ENCODE assay signal across 16 cellular contexts in the genomic region with DNA sequence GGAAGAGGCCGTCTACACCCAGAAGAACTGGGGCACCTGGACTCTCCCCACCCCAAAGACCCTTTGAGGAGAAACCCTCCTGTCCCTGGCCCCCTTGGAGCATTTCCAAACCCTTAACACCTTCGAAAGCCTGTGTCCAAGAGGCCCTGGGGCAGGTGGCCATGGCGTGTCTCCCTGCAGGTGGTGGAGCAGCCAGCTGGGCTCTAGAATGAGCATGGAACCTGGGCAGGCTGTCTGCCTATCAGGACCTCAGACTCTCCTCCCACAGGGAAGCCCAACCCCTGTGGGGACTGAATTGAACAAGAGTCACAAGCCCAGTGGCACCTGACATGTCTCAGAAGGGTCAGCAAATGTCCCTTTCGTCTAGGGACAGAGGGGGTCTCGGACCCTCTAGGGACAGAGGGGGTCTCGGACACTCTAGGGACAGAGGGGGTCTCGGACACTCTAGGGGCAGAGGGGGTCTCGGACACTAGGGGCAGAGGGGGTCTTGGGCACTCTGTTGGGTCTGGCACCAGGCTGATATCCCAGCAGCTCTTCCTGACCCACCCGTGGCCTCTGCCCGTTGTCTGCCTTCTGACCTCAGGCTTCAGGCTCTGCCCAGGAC. TPM values are rescaled to one million over a fixed set of nuclear protein-coding genes. Genes with fewer than 3 reads are reported as not detected.
DNase-seq lines count a peak whose midpoint lies in the region; ATAC-seq and TF ChIP-seq lines count a peak whose summit lies in the region.
"Had no signal": no experiment of that assay in that cellular context is flagged by ENCODE, and none has a peak within 500 bp of the region (broad histone marks: within the 10 kb centered on the region; RNA-seq: fewer than 3 reads in every experiment).

No MANE protein-coding gene starts in this region.

- H3K36me3 Mint-ChIP-seq in T-helper 17 cell (ENCODE audit: low read depth) (peaks cover 7% of the 10 kb centered on the region), nephron (ENCODE audit: low read depth) (peaks cover 16% of the 10 kb centered on the region)

- H3K4me2 ChIP-seq in BLaER1: peak overlapping the region; percentile 94

- H3K4me1 ChIP-seq in BLaER1 (peaks cover 93% of the 10 kb centered on the region), HEK293 (ENCODE audit: control insufficient read depth, insufficient read depth, low read length) (peaks cover 11% of the 10 kb centered on the region; the same call in 1 of the 2 replicates)

- H3K36me3 ChIP-seq in BLaER1 (peaks cover 25% of the 10 kb centered on the region), HEK293 (ENCODE audit: control insufficient read depth in 2 of 2, insufficient read depth in 1 of 2, low read length in 2 of 2) (peaks cover 0 to 27% of the 10 kb centered on the region in 2 experiments; a peak in 1 of 3 replicates)

- DNase-seq in T-helper 17 cell (no peak), EL (no peak), head of caudate nucleus (no peak), D341Med (ENCODE audit: low spot score) (no peak)
- DNase-seq in stimulated activated CD4-positive, alpha-beta T cell treated with anti-CD3 and anti-CD28 coated beads, Interleukin-15, amount 100 ng/mL, for 24 hours: no peak
- DNase-seq: activated naive CD4-positive, alpha-beta T cell treated with anti-CD3 and anti-CD28 coated beads, Interleukin-2, amount 10 ng/mL, durations not matched to agents 7 days and 5 days; effector CD4-positive, alpha-beta T cell; NCI-H1092; NCI-H446; PC-3; stimulated activated naive B cell treated with anti-CD40 and anti-IgM and Interleukin-4, amounts not matched to agents 10 μg/mL and 1 μg/mL and 100 μg/mL, for 72 hours; T-cell had no signal

- peaks cover 71% of the 10 kb centered on the region for H4K20me1 ChIP-seq in BLaER1

- no peak overlapping the region for H3K27ac ChIP-seq in BLaER1
- H3K27ac ChIP-seq in HEK293 (ENCODE audit: extremely low read depth, low read depth, low read length): no peak overlapping the region

- TF ChIP-seq CTCF in HEK293 (tag by site-specific recombination; IDR thresholded peaks at IDR 0.05) (no peak), nephron (IDR thresholded peaks at IDR 0.05; ENCODE audit: unreplicated experiment in 3 of 3) (no peak)

- ATAC-seq in T-helper 17 cell: no peak
- ATAC-seq: HCT116; PC-3; stimulated activated naive B cell treated with anti-CD40 and anti-IgM and Interleukin-4, amounts not matched to agents 10 μg/mL and 1 μg/mL and 100 μg/mL, for 72 hours; T-cell had no signal

- POLR2A ChIA-PET in HEK293 (lab: Yijun Ruan, JAX): interaction anchor here (1.3 to 4.2 kb wide), 3 partner anchors 9 to 34 kb away, joined by 6 to 32 read pairs (median 7); partner anchors contain the start of genes CBX4 and CBX8

- CTCF ChIA-PET in HEK293 (lab: Yijun Ruan, JAX): interaction anchor here (0.8 to 1.8 kb wide), 5 partner anchors 9 to 90 kb away, joined by 3 to 9 read pairs (median 3); partner anchors contain the start of gene CBX4

- H3K27ac Mint-ChIP-seq in T-helper 17 cell (peak overlapping the region; percentile 16), nephron (no peak overlapping the region)
- H3K27ac Mint-ChIP-seq: activated naive CD4-positive, alpha-beta T cell treated with anti-CD3 and anti-CD28 coated beads, Interleukin-2, amount 10 ng/mL, durations not matched to agents 7 days and 5 days; stimulated activated naive B cell treated with anti-CD40 and anti-IgM and Interleukin-4, amounts not matched to agents 10 μg/mL and 1 μg/mL and 100 μg/mL, for 72 hours; T-cell had no signal

- intact Hi-C loops in head of caudate nucleus (cut with DNase I): no loop called here

- H3K4me1 Mint-ChIP-seq in T-helper 17 cell (peaks cover 18% of the 10 kb centered on the region), nephron (peaks cover 50% of the 10 kb centered on the region)

- H3K4me3 ChIP-seq in BLaER1: no peak overlapping the region
- no peak overlapping the region for H3K4me3 ChIP-seq in HEK293 (ENCODE audit: low read depth, low read length)

- no peaks in the 10 kb centered on the region for H3K9me3 Mint-ChIP-seq in nephron
- H3K9me3 Mint-ChIP-seq: activated naive CD4-positive, alpha-beta T cell treated with anti-CD3 and anti-CD28 coated beads, Interleukin-2, amount 10 ng/mL, durations not matched to agents 7 days and 5 days; stimulated activated naive B cell treated with anti-CD40 and anti-IgM and Interleukin-4, amounts not matched to agents 10 μg/mL and 1 μg/mL and 100 μg/mL, for 72 hours; T-cell had no signal

- H3K9me3 ChIP-seq in BLaER1: no peaks in the 10 kb centered on the region
- H3K9me3 ChIP-seq in HEK293 (ENCODE audit: control insufficient read depth, insufficient read depth, low read depth, low read length): no peaks in the 10 kb centered on the region
- H3K9me3 ChIP-seq in T-helper 17 cell (ENCODE audit: control insufficient read depth, low read length, poor library complexity, severe bottlenecking): no peaks in the 10 kb centered on the region

- H3K27me3 ChIP-seq in BLaER1: no peaks in the 10 kb centered on the region

- H3K9ac ChIP-seq in BLaER1: no peak overlapping the region

- H3K27me3 Mint-ChIP-seq in T-helper 17 cell (peaks cover 6% of the 10 kb centered on the region), nephron (ENCODE audit: low read depth) (peaks cover 66% of the 10 kb centered on the region)

- H3K4me3 Mint-ChIP-seq in T-helper 17 cell (no peak overlapping the region), nephron (peak overlapping the region in 2 of 3 experiments; percentile 21 to 56)
- H3K4me3 Mint-ChIP-seq: activated naive CD4-positive, alpha-beta T cell treated with anti-CD3 and anti-CD28 coated beads, Interleukin-2, amount 10 ng/mL, durations not matched to agents 7 days and 5 days; stimulated activated naive B cell treated with anti-CD40 and anti-IgM and Interleukin-4, amounts not matched to agents 10 μg/mL and 1 μg/mL and 100 μg/mL, for 72 hours had no signal

TF ChIP-seq in HEK293, 187 proteins besides CTCF, POLR2A, EP300 and RAD21:
- no peak for TF ChIP-seq ZNF155 (tag by site-specific recombination; IDR thresholded peaks at IDR 0.05)
- TF ChIP-seq ZNF449 (tag by site-specific recombination; IDR thresholded peaks at IDR 0.05): peak; percentile 67; the same call in 1 of the 2 replicates
- peak; percentile 97 for TF ChIP-seq ZBTB6 (tag by site-specific recombination; IDR thresholded peaks at IDR 0.05)
- TF ChIP-seq ZIC2 (tag by site-specific recombination; IDR thresholded peaks at IDR 0.05): peak; percentile 82

RNA-seq across cellular contexts. Expression of gene CBX4, which starts 8.4 kb away (rescaled TPM):
- 100 to 1,000 TPM; 103 to 110 TPM for total RNA-seq in T-helper 17 cell

RNA-seq across cellular contexts. Expression of gene CBX8, which starts 34.0 kb away (rescaled TPM):
- total RNA-seq in T-helper 17 cell: 1 to 10 TPM; 2.5 to 3.6 TPM

RNA-seq across cellular contexts. Expression of gene CBX2, which starts 52.9 kb away (rescaled TPM):
- under 1 TPM in 1 of 2 donors, not detected in 1; 0.18 TPM for total RNA-seq in T-helper 17 cell
